Comparison of ENCODE assay signal across 8 cellular contexts in the genomic region with DNA sequence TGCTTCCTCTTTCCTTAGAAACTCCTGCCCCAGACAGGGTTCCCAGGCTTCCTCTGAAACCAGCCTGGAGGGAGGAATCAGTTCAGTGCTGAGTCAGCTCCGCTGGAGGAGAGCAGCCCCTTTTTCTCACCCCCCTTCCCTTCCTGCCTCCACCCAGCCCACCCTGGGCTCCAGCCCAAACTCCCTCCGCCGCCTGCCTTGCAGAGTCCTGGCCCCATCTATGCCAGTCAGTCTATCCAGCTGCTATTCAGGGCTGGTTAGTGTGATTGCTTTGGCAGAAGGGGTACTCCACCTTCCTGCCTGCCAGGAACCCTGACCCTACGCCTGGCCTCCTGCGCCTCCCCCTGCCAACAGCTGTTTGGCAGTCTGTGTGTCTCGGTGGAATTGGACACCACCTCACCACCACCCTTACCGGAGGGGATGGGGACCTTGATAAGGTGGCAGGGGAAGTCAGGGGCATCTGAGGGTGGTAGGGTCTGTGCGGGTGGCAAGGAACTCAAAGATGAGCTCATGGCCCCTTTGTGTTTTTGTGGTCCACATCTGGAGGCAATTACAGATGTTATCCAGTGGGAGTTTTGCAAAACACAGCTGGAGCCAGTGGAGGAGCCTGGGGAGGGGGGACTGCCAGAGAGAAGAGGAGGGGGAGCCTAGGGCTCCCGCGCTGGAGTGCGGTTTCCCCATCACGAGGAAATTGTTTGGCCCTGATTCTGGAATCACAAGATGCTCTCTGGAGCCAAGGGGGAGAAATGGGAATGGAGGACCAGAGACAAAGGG. TPM values are rescaled to one million over a fixed set of nuclear protein-coding genes. Genes with fewer than 3 reads are reported as not detected.
DNase-seq lines count a peak whose midpoint lies in the region; ATAC-seq lines count a peak whose summit lies in the region.

No MANE protein-coding gene starts in this region.

- H3K27ac Mint-ChIP-seq in activated T-helper 17 cell treated with anti-CD3 and anti-CD28 coated beads, Interleukin-2, amount 50 U/mL, for 72 hours, result peak overlapping the region; percentile 9

- H3K27me3 Mint-ChIP-seq in activated T-helper 17 cell treated with anti-CD3 and anti-CD28 coated beads, Interleukin-2, amount 50 U/mL, for 72 hours, result peaks cover 9% of the 10 kb centered on the region

- no peak overlapping the region for H3K4me3 Mint-ChIP-seq in activated T-helper 17 cell treated with anti-CD3 and anti-CD28 coated beads, Interleukin-2, amount 50 U/mL, for 72 hours

- no peaks in the 10 kb centered on the region for H3K36me3 Mint-ChIP-seq in activated T-helper 17 cell treated with anti-CD3 and anti-CD28 coated beads, Interleukin-2, amount 50 U/mL, for 72 hours (ENCODE audit: low read depth)

- DNase-seq in GM03348 (ENCODE audit: low spot score) (peak; percentile 86), cardiac septum (ENCODE audit: low spot score) (peak; percentile 82), retina (peak; percentile 50), NCI-H2081 (lab: John Stamatoyannopoulos, UW) (no peak), NCI-H1436 treated with DMSO at 0.1 percent for 48 hours (lab: John Stamatoyannopoulos, UW) (no peak), T-helper 2 cell (no peak)

- intact Hi-C loops in cardiac septum (cut with DNase I), result loop anchor here (2.0 to 10.0 kb wide), 2 partner anchors 464 to 510 kb away; no protein-coding TSS in a partner anchor

- H3K4me1 Mint-ChIP-seq in activated T-helper 17 cell treated with anti-CD3 and anti-CD28 coated beads, Interleukin-2, amount 50 U/mL, for 72 hours, result peaks cover 10% of the 10 kb centered on the region

- no peaks in the 10 kb centered on the region for H3K9me3 Mint-ChIP-seq in activated T-helper 17 cell treated with anti-CD3 and anti-CD28 coated beads, Interleukin-2, amount 50 U/mL, for 72 hours

- no peak for ATAC-seq in activated T-helper 17 cell treated with anti-CD3 and anti-CD28 coated beads, Interleukin-2, amount 50 U/mL, for 72 hours (replicated peaks)
- ATAC-seq in HG02885 (IDR thresholded peaks at IDR 0.05; ENCODE audit: poor library complexity, unreplicated experiment), result no peak

RNA-seq across cellular contexts. Expression of a gene that starts 12.2 kb away (rescaled TPM):
- 1 to 10 TPM; 1.5 to 2.1 TPM for total RNA-seq in activated T-helper 17 cell treated with anti-CD3 and anti-CD28 coated beads, Interleukin-2, amount 50 U/mL, for 72 hours
- 26.1 TPM for total RNA-seq in cardiac septum

RNA-seq across cellular contexts. Expression of a gene that starts 18.9 kb away (rescaled TPM):
- 100 to 1,000 TPM in 1 of 2 donors, 10 to 100 TPM in 1; 90.4 to 142 TPM for total RNA-seq in activated T-helper 17 cell treated with anti-CD3 and anti-CD28 coated beads, Interleukin-2, amount 50 U/mL, for 72 hours
- 96.7 TPM for total RNA-seq in cardiac septum

RNA-seq across cellular contexts. Expression of a gene that starts 23.0 kb away (rescaled TPM):
- 10 to 100 TPM; 61.3 to 78.1 TPM for total RNA-seq in activated T-helper 17 cell treated with anti-CD3 and anti-CD28 coated beads, Interleukin-2, amount 50 U/mL, for 72 hours
- total RNA-seq in cardiac septum, result 71.0 TPM

RNA-seq across cellular contexts. Expression of a gene that starts 33.3 kb away (rescaled TPM):
- total RNA-seq in activated T-helper 17 cell treated with anti-CD3 and anti-CD28 coated beads, Interleukin-2, amount 50 U/mL, for 72 hours, result under 1 TPM; 0.15 to 0.71 TPM
- 2.3 TPM for total RNA-seq in cardiac septum

RNA-seq across cellular contexts. Expression of a gene that starts 34.4 kb away (rescaled TPM):
- total RNA-seq in activated T-helper 17 cell treated with anti-CD3 and anti-CD28 coated beads, Interleukin-2, amount 50 U/mL, for 72 hours, result 1 to 10 TPM in 1 of 2 donors, under 1 TPM in 1; 0.56 to 1.3 TPM
- 0.19 TPM for total RNA-seq in cardiac septum

Comparison
In these comparisons a context has a peak if more than half of its experiments do, and no peak if none do; other contexts are left out.
1. DNase-seq: peak in GM03348 (single experiment), cardiac septum (single experiment) and retina (single experiment); none in NCI-H2081 (0 of 2), NCI-H1436 treated with DMSO at 0.1 percent for 48 hours (single experiment) and T-helper 2 cell (0 of 5).